15 cellular contexts compared by ENCODE assay signal in the genomic region with DNA sequence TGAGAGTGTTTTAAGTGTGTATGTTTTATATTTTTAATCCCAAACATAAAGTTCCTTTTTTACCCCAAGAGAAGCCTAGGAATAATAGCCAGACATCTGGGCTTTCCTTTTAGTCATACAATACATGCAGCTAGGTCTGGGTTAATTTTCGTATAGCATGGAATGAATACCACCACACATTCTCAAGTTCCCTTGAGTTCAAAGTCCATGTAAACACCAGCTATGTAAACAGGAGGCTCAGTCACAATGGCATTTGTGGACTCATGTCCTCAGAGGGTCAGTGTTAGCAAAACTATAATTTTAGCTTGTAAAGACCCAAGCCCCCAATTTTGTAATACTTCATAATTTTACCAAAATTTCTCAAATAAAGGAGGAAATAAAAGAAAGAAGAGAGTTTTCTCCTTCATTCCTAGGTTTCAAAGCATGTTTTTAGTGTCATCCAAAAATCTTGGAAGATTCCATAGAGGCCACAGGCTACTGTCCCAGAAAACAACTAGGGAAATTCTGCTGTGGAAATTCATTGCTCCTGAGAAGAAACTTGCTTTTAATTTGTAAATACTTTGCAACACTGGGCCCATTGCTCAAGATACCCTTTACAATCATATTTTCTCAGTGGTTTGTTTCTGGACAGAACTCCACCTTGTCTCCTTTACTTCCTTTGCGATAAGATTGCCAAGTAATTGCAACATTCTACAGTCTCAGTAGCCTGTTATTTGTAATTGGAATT.
DNase-seq lines count a peak whose midpoint lies in the region; ATAC-seq and TF ChIP-seq lines count a peak whose summit lies in the region.
"Had no signal": no experiment of that assay in that cellular context is flagged by ENCODE, and none has a peak within 500 bp of the region (broad histone marks: within the 10 kb centered on the region; RNA-seq: fewer than 3 reads in every experiment).

No MANE protein-coding gene starts in this region.

- peaks cover 27% of the 10 kb centered on the region for H3K4me1 ChIP-seq in Caco-2
- peaks cover 5% of the 10 kb centered on the region for H3K4me1 ChIP-seq in osteoblast (ENCODE audit: insufficient read depth, low read length)
- H3K4me1 ChIP-seq in H9 (ENCODE audit: insufficient read depth, low read length): no peaks in the 10 kb centered on the region

- no peak overlapping the region for H4K5ac ChIP-seq in H9 (ENCODE audit: insufficient read length, low read depth, low read length)

- H2AK5ac ChIP-seq in H9 (ENCODE audit: insufficient read length, low read length): no peak overlapping the region

- no peak overlapping the region for H3K23ac ChIP-seq in H9 (ENCODE audit: insufficient read length, low read depth, low read length)

- POLR2A ChIA-PET in Caco-2 (lab: Charles Lee): no interaction called here

- H4K8ac ChIP-seq in H9 (replicated peaks; ENCODE audit: insufficient read length, low read depth, low read length): no peak overlapping the region

- no peaks in the 10 kb centered on the region for H3K79me1 ChIP-seq in H9 (ENCODE audit: insufficient read depth, low read depth, low read length, poor library complexity, severe bottlenecking)

- H3K9me3 ChIP-seq in Caco-2 (0 out of 2 replicates have a peak, but pooled peaks cover 2% of the 10 kb centered on the region), osteoblast (ENCODE audit: low read depth, low read length) (no peaks in the 10 kb centered on the region), H9 (ENCODE audit: control insufficient read depth, low read depth, low read length) (no peaks in the 10 kb centered on the region)

- no peak overlapping the region for H2BK12ac ChIP-seq in H9 (ENCODE audit: insufficient read length, low read depth, low read length)

- H3K23me2 ChIP-seq in H9 (ENCODE audit: insufficient read length, low read depth, low read length, poor library complexity, severe bottlenecking): no peaks in the 10 kb centered on the region

- TF ChIP-seq CTCF in Caco-2 (IDR thresholded peaks at IDR 0.05; ENCODE audit: insufficient read depth in 1 of 2, low read depth in 1 of 2, low read length in 1 of 2, severe bottlenecking in 1 of 2, unreplicated experiment in 1 of 2): no peak
- TF ChIP-seq CTCF in fibroblast of mammary gland (conservative IDR thresholded peaks at IDR 0.05; ENCODE audit: control insufficient read depth, insufficient read depth, low read depth, low read length): no peak
- TF ChIP-seq CTCF in osteoblast (IDR thresholded peaks at IDR 0.05; ENCODE audit: extremely low read depth, low read depth, low read length): no peak
- no peak for TF ChIP-seq CTCF in H9 (conservative IDR thresholded peaks at IDR 0.05)
- no peak for TF ChIP-seq CTCF in GM10266 (IDR thresholded peaks at IDR 0.05; ENCODE audit: control insufficient read depth, insufficient read depth, low read depth, missing control alignments)

- H3K9me3 Mint-ChIP-seq in Caco-2 (ENCODE audit: unreplicated experiment) (no peaks in the 10 kb centered on the region), H9 (peaks cover 0 to 5% of the 10 kb centered on the region in 2 experiments; a peak in 2 of 5 replicates)

- no peaks in the 10 kb centered on the region for H4K20me1 ChIP-seq in osteoblast (ENCODE audit: insufficient read depth, low read length)
- H4K20me1 ChIP-seq in H9 (ENCODE audit: control insufficient read depth, insufficient read depth, insufficient read length): no peaks in the 10 kb centered on the region

- WGBS in H9 (ENCODE audit: extremely low coverage, insufficient read length, low lambda C conversion rate): no CpG with 5 or more reads among the region's 2 CpGs

- H3K4ac ChIP-seq in H9 (ENCODE audit: low read depth, low read length): no peak overlapping the region

- peak; percentile 71 to 75 for DNase-seq in Caco-2
- DNase-seq in NCI-H526 (lab: John Stamatoyannopoulos, UW): peak; percentile 86 to 89
- peak; percentile 64 for DNase-seq in fibroblast of mammary gland (ENCODE audit: low read depth)
- DNase-seq in osteoblast (ENCODE audit: insufficient read length, low spot score, missing footprints): peak; percentile 10
- DNase-seq in H9: no peak
- no peak for DNase-seq in GM10266 (ENCODE audit: extremely low spot score)
- no peak for DNase-seq in NCI-H146 (lab: John Stamatoyannopoulos, UW)
- DNase-seq: cortex of kidney; naive B cell; NCI-H2029; SHP77; stimulated activated naive CD8-positive, alpha-beta T cell treated with anti-CD3 and anti-CD28 coated beads, Interleukin-15, Interleukin-2, amounts not matched to agents 100 U/mL and 50 U/mL, for 24 hours had no signal

- H3K4me3 Mint-ChIP-seq in Caco-2 (ENCODE audit: unreplicated experiment): peak overlapping the region; percentile 50
- H3K4me3 Mint-ChIP-seq in H9: no peak overlapping the region
- H3K4me3 Mint-ChIP-seq: activated T-helper 17 cell treated with anti-CD3 and anti-CD28 coated beads, Interleukin-2, amount 50 U/mL, for 72 hours; naive B cell had no signal

- H3K27me3 Mint-ChIP-seq in Caco-2 (ENCODE audit: insufficient read depth, unreplicated experiment) (no peaks in the 10 kb centered on the region), H9 (ENCODE audit: low read depth) (no peaks in the 10 kb centered on the region; the same call in 1 of the 2 replicates)
- H3K27me3 Mint-ChIP-seq: activated T-helper 17 cell treated with anti-CD3 and anti-CD28 coated beads, Interleukin-2, amount 50 U/mL, for 72 hours; naive B cell had no signal

- H3K4me1 Mint-ChIP-seq in Caco-2 (ENCODE audit: low read depth, unreplicated experiment) (no peaks in the 10 kb centered on the region), H9 (no peaks in the 10 kb centered on the region)
- H3K4me1 Mint-ChIP-seq: activated T-helper 17 cell treated with anti-CD3 and anti-CD28 coated beads, Interleukin-2, amount 50 U/mL, for 72 hours; naive B cell had no signal

- H3K27me3 ChIP-seq in Caco-2 (replicated peaks; ENCODE audit: control insufficient read depth, insufficient read depth, low read length) (no peaks in the 10 kb centered on the region), osteoblast (ENCODE audit: insufficient read depth, low read length) (no peaks in the 10 kb centered on the region), H9 (ENCODE audit: insufficient read depth, low read length) (no peaks in the 10 kb centered on the region)

- H2BK120ac ChIP-seq in H9 (ENCODE audit: low read depth, low read length, poor library complexity, severe bottlenecking): no peak overlapping the region

- no peaks in the 10 kb centered on the region for H3K79me2 ChIP-seq in osteoblast (ENCODE audit: insufficient read depth, low read length)
- H3K79me2 ChIP-seq in H9 (ENCODE audit: insufficient read depth, low read length): no peaks in the 10 kb centered on the region

- CTCF ChIA-PET in Caco-2 (lab: Charles Lee): no interaction called here

- H2AFZ ChIP-seq in osteoblast (ENCODE audit: low read length) (peak overlapping the region; percentile 54), H9 (ENCODE audit: low read length) (no peak overlapping the region)

- peak overlapping the region; percentile 30 for H3K27ac ChIP-seq in osteoblast (ENCODE audit: low read depth, low read length)
- no peak overlapping the region for H3K27ac ChIP-seq in H9 (ENCODE audit: insufficient read length, low read depth, low read length)

- ATAC-seq in GM19467 (IDR thresholded peaks at IDR 0.05; ENCODE audit: unreplicated experiment): no peak
- ATAC-seq: activated CD4-positive, CD25-positive, alpha-beta regulatory T cell treated with anti-CD3 and anti-CD28 coated beads, Interleukin-2, amount 50 U/mL, for 24 hours; activated T-helper 17 cell treated with anti-CD3 and anti-CD28 coated beads, Interleukin-2, amount 50 U/mL, for 72 hours; stimulated activated naive CD8-positive, alpha-beta T cell treated with anti-CD3 and anti-CD28 coated beads, Interleukin-15, Interleukin-2, amounts not matched to agents 100 U/mL and 50 U/mL, for 24 hours had no signal

- no peak overlapping the region for H2BK5ac ChIP-seq in H9 (ENCODE audit: insufficient read length, low read length)

- H3K18ac ChIP-seq in H9 (ENCODE audit: insufficient read length, low read depth, low read length): no peak overlapping the region

- no peak overlapping the region for H3K9ac ChIP-seq in H9 (ENCODE audit: extremely low read depth, insufficient read length, low read length)

- intact Hi-C loops in Caco-2 (cut with micrococcal nuclease; ENCODE audit: unreplicated experiment): loop anchor here (1.0 to 2.0 kb wide), 6 partner anchors 15 to 122 kb away; no protein-coding TSS in a partner anchor

- TSS peak; percentile 71 for BruUV-seq in Caco-2 (replicated peaks; lab: Mats Ljungman, UMichigan)

- H4K91ac ChIP-seq in H9 (ENCODE audit: insufficient read length, low read depth, low read length): no peak overlapping the region

- no peak overlapping the region for H3T11ph ChIP-seq in H9 (ENCODE audit: low read length)

- H3K14ac ChIP-seq in H9 (ENCODE audit: insufficient read depth, low read length): no peak overlapping the region

- H3K36me3 ChIP-seq in Caco-2 (ENCODE audit: control insufficient read depth, insufficient read depth, low read length) (no peaks in the 10 kb centered on the region), osteoblast (ENCODE audit: insufficient read depth, low read length) (no peaks in the 10 kb centered on the region)

- H3K27ac Mint-ChIP-seq in Caco-2 (ENCODE audit: unreplicated experiment): peak overlapping the region; percentile 90
- H3K27ac Mint-ChIP-seq in H9: no peak overlapping the region
- H3K27ac Mint-ChIP-seq: activated T-helper 17 cell treated with anti-CD3 and anti-CD28 coated beads, Interleukin-2, amount 50 U/mL, for 72 hours; naive B cell had no signal

- H3K36me3 Mint-ChIP-seq in Caco-2 (ENCODE audit: insufficient read depth, unreplicated experiment) (peaks cover 10% of the 10 kb centered on the region), H9 (ENCODE audit: insufficient read depth in 1 of 3, low read depth in 3 of 3) (peaks cover 0 to 5% (median 0%) of the 10 kb centered on the region in 3 experiments; a peak in 1 of 7 replicates)
- H3K36me3 Mint-ChIP-seq: naive B cell had no signal

- no peak overlapping the region for H2BK20ac ChIP-seq in H9 (ENCODE audit: low read depth, low read length, poor library complexity, severe bottlenecking)

- H3K56ac ChIP-seq in H9 (ENCODE audit: insufficient read length, low read depth, low read length): no peak overlapping the region

- H3K4me2 ChIP-seq in osteoblast (ENCODE audit: insufficient read depth, low read length): peak overlapping the region; percentile 3
- no peak overlapping the region for H3K4me2 ChIP-seq in H9 (ENCODE audit: insufficient read depth, insufficient read length, low read length)

- H2BK15ac ChIP-seq in H9 (ENCODE audit: low read depth, low read length): no peak overlapping the region

- H3K4me3 ChIP-seq in Caco-2 (ENCODE audit: low read depth, low read length) (no peak overlapping the region), fibroblast of mammary gland (ENCODE audit: control insufficient read depth, low read depth, low read length) (no peak overlapping the region), osteoblast (ENCODE audit: insufficient read depth, low read length) (no peak overlapping the region)

Comparison
In these comparisons a context has a peak if more than half of its experiments do, and no peak if none do; other contexts are left out.
1. DNase-seq: peak in Caco-2 (2 of 2), NCI-H526 (2 of 2), fibroblast of mammary gland (single experiment) and osteoblast (single experiment); none in H9 (single experiment), GM10266 (single experiment) and NCI-H146 (single experiment).